25 cellular contexts compared by ENCODE assay signal in the genomic region with DNA sequence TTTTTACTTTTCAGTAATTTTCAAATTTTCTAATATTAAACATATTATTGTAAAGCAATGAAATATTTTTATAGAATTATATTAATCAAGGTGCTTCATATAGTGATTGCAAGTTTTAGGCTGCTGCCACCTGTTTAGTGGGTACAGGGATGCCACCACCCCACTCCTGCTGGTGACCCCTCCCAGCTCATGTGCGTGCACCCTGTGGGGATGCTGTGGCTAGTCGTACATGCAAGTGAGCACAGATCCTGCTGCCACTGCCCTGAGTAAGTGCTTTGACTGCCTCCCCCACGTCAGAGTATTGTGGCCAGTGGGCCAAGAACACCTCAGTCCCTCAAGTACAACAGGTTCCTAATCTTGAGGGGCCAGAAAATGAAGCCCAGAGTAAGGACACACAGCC.
DNase-seq lines count a peak whose midpoint lies in the region; ATAC-seq, FAIRE-seq and TF ChIP-seq lines count a peak whose summit lies in the region.
"Had no signal": no experiment of that assay in that cellular context is flagged by ENCODE, and none has a peak within 500 bp of the region (broad histone marks: within the 10 kb centered on the region; RNA-seq: fewer than 3 reads in every experiment).

No MANE protein-coding gene starts in this region.

- H2BK120ac ChIP-seq in trophoblast cell (ENCODE audit: insufficient read depth, low read length, poor library complexity): no peak overlapping the region

- TF ChIP-seq CTCF in A549 (IDR thresholded peaks at IDR 0.05) (no peak), kidney (IDR thresholded peaks at IDR 0.05; ENCODE audit: borderline replicate concordance, extremely low read depth, insufficient read depth) (no peak), suprapubic skin (IDR thresholded peaks at IDR 0.05) (no peak)

- H3K23ac ChIP-seq in trophoblast cell (ENCODE audit: low read length): peak overlapping the region; percentile 0

- TF ChIP-seq RAD21 in A549 (conservative IDR thresholded peaks at IDR 0.05 in 1 of 2, IDR thresholded peaks at IDR 0.05 in 1 of 2): no peak

- H4K12ac ChIP-seq in trophoblast cell (ENCODE audit: low read depth, low read length): no peak overlapping the region

- no peak for FAIRE-seq in A549 (lab: Jason Lieb, UNC)
- no peak for FAIRE-seq in kidney (lab: Jason Lieb, UNC)
- FAIRE-seq: A204.1, D721Med, GM12891, GM18507 had no signal

- ATAC-seq in A549 (no peak), GM19351 (IDR thresholded peaks at IDR 0.05; ENCODE audit: unreplicated experiment) (no peak)
- ATAC-seq: HCT116 had no signal

- no peak overlapping the region for H3K4ac ChIP-seq in trophoblast cell (ENCODE audit: low read depth, low read length)

- H3K4me2 ChIP-seq in A549 (no peak overlapping the region), trophoblast cell (ENCODE audit: low read length) (no peak overlapping the region)
- H3K4me2 ChIP-seq: BLaER1 treated with 17β-estradiol and CSF1 and Interleukin-3, amounts not matched to agents 10 nM and 100 nM had no signal

- H3K9ac ChIP-seq in kidney (ENCODE audit: low read length in 2 of 2): no peak overlapping the region
- H3K9ac ChIP-seq in trophoblast cell (ENCODE audit: low read length): no peak overlapping the region
- H3K9ac ChIP-seq: BLaER1 treated with 17β-estradiol and CSF1 and Interleukin-3, amounts not matched to agents 10 nM and 100 nM; GM23248 had no signal

- no peak overlapping the region for H2BK5ac ChIP-seq in trophoblast cell (ENCODE audit: low read depth, low read length, poor library complexity)

- H3K27ac ChIP-seq in A549: no peak overlapping the region
- H3K27ac ChIP-seq in kidney (ENCODE audit: low read depth in 2 of 2, low read length in 2 of 2): no peak overlapping the region
- H3K27ac ChIP-seq in trophoblast cell (ENCODE audit: low read depth, low read length): no peak overlapping the region
- no peak overlapping the region for H3K27ac ChIP-seq in suprapubic skin
- H3K27ac ChIP-seq: 22Rv1; BLaER1 treated with 17β-estradiol and CSF1 and Interleukin-3, amounts not matched to agents 10 nM and 100 nM; GM23248 had no signal

- intact Hi-C loops in kidney (cut with DNase I): no loop called here

- H2BK12ac ChIP-seq in trophoblast cell (ENCODE audit: low read length): no peak overlapping the region

- H3K4me1 ChIP-seq in A549: no peaks in the 10 kb centered on the region
- peaks cover 0 to 4% of the 10 kb centered on the region in 2 donors for H3K4me1 ChIP-seq in kidney (ENCODE audit: control insufficient read depth in 1 of 2, insufficient read depth in 1 of 2, low read depth in 1 of 2, low read length in 2 of 2)
- no peaks in the 10 kb centered on the region for H3K4me1 ChIP-seq in trophoblast cell (ENCODE audit: control insufficient read depth in 1 of 2, insufficient read depth in 2 of 2, low read length in 2 of 2)
- no peaks in the 10 kb centered on the region for H3K4me1 ChIP-seq in suprapubic skin
- H3K4me1 ChIP-seq: BE2C had no signal

- H3K79me1 ChIP-seq in trophoblast cell (ENCODE audit: low read length): no peaks in the 10 kb centered on the region

- DNase-seq in A549 (ENCODE audit: low read depth in 1 of 2, low spot score in 1 of 2) (no peak), NCI-H69 (lab: John Stamatoyannopoulos, UW) (peak; percentile 31), kidney (peak; percentile 54), trophoblast cell (no peak), suprapubic skin (ENCODE audit: low spot score in 2 of 2) (no peak)
- no peak for DNase-seq in activated T-cell treated with anti-CD3 and anti-CD28 coated beads, Interleukin-2, amount 50 U/mL, for 48 hours
- DNase-seq: ACHN; AML-193; BE2C; CD4-positive, alpha-beta T cell; CD8-positive, alpha-beta memory T cell; DMS 273 treated with DMSO at 0.1 percent for 48 hours; DMS79; EL; GDM1; GM23248; H9 had no signal

- TF ChIP-seq POLR2A in A549 (IDR thresholded peaks at IDR 0.05; ENCODE audit: low read length) (0 out of 2 replicates have a peak, but pooled peaks have one; percentile 7), suprapubic skin (IDR thresholded peaks at IDR 0.05) (no peak)

- no peaks in the 10 kb centered on the region for H3K79me2 ChIP-seq in trophoblast cell (ENCODE audit: control insufficient read depth, insufficient read depth, low read length, poor library complexity)

- 90% methylated on average over 2 of the region's 3 CpGs for WGBS in A549 (ENCODE audit: missing lambda C conversion rate)
- WGBS in trophoblast cell (ENCODE audit: extremely low coverage, insufficient coverage, insufficient read length): no CpG with 5 or more reads among the region's 3 CpGs
- 81% methylated on average over 3 of the region's 3 CpGs for WGBS in suprapubic skin

- H2AK5ac ChIP-seq in trophoblast cell (ENCODE audit: low read length): no peak overlapping the region

- H4K8ac ChIP-seq in trophoblast cell (ENCODE audit: low read depth, low read length): no peak overlapping the region

- no peak overlapping the region for H2AFZ ChIP-seq in trophoblast cell (ENCODE audit: insufficient read depth, low read length, poor library complexity)
- H2AFZ ChIP-seq: GM23248 had no signal

- no peak overlapping the region for H3K18ac ChIP-seq in trophoblast cell (ENCODE audit: low read length)

- H4K91ac ChIP-seq in trophoblast cell (ENCODE audit: low read depth, low read length): no peak overlapping the region

- TF ChIP-seq EP300 in A549 (IDR thresholded peaks at IDR 0.05) (no peak), suprapubic skin (IDR thresholded peaks at IDR 0.05) (no peak)

- no peak overlapping the region for H3K4me3 ChIP-seq in A549
- no peak overlapping the region for H3K4me3 ChIP-seq in kidney (ENCODE audit: low read length in 2 of 2)
- no peak overlapping the region for H3K4me3 ChIP-seq in trophoblast cell (ENCODE audit: low read depth, low read length)
- no peak overlapping the region for H3K4me3 ChIP-seq in suprapubic skin
- H3K4me3 ChIP-seq: BLaER1 treated with 17β-estradiol and CSF1 and Interleukin-3, amounts not matched to agents 10 nM and 100 nM; GM23248 had no signal

- POLR2A ChIA-PET in A549 (lab: Yijun Ruan, JAX): no interaction called here

- no peak overlapping the region for H3K14ac ChIP-seq in trophoblast cell (ENCODE audit: low read length)

- H3K27me3 ChIP-seq in trophoblast cell (ENCODE audit: insufficient read depth, low read length) (no peaks in the 10 kb centered on the region), suprapubic skin (no peaks in the 10 kb centered on the region)
- H3K27me3 ChIP-seq: BLaER1 treated with 17β-estradiol and CSF1 and Interleukin-3, amounts not matched to agents 10 nM and 100 nM had no signal

- H3K9me3 ChIP-seq in A549 (no peaks in the 10 kb centered on the region), kidney (ENCODE audit: control insufficient read depth in 1 of 2, low read length in 2 of 2) (no peaks in the 10 kb centered on the region), trophoblast cell (ENCODE audit: insufficient read depth, low read depth, low read length) (no peaks in the 10 kb centered on the region), suprapubic skin (no peaks in the 10 kb centered on the region)
- H3K9me3 ChIP-seq: BE2C had no signal

- H3K36me3 ChIP-seq in kidney (ENCODE audit: control insufficient read depth in 1 of 2, insufficient read depth in 2 of 2, low read length in 2 of 2) (no peaks in the 10 kb centered on the region), trophoblast cell (ENCODE audit: control insufficient read depth in 1 of 2, insufficient read depth in 2 of 2, low read length in 2 of 2) (no peaks in the 10 kb centered on the region), suprapubic skin (no peaks in the 10 kb centered on the region)
- H3K36me3 ChIP-seq: BE2C; BLaER1 treated with 17β-estradiol and CSF1 and Interleukin-3, amounts not matched to agents 10 nM and 100 nM had no signal

- CTCF ChIA-PET in A549 (lab: Yijun Ruan, JAX): no interaction called here

TF ChIP-seq in A549, 52 proteins besides CTCF, POLR2A, EP300 and RAD21:
- no peak for TF ChIP-seq HDAC2 (IDR thresholded peaks at IDR 0.05)
- TF ChIP-seq, protein P1, sequence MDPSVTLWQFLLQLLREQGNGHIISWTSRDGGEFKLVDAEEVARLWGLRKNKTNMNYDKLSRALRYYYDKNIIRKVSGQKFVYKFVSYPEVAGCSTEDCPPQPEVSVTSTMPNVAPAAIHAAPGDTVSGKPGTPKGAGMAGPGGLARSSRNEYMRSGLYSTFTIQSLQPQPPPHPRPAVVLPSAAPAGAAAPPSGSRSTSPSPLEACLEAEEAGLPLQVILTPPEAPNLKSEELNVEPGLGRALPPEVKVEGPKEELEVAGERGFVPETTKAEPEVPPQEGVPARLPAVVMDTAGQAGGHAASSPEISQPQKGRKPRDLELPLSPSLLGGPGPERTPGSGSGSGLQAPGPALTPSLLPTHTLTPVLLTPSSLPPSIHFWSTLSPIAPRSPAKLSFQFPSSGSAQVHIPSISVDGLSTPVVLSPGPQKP (IDR thresholded peaks at IDR 0.05; ENCODE audit: low read depth, low read length): no peak

Comparison
In these comparisons a context has a peak if more than half of its experiments do, and no peak if none do; other contexts are left out.
1. DNase-seq: peak in NCI-H69 (single experiment) and kidney (single experiment); none in A549 (0 of 2), trophoblast cell (0 of 2), activated T-cell treated with anti-CD3 and anti-CD28 coated beads, Interleukin-2, amount 50 U/mL, for 48 hours (0 of 2) and suprapubic skin (0 of 2).